8 cellular contexts compared by ENCODE assay signal in genomic region chr6:157380458-157380778, GRCh38. TPM values are rescaled to one million over a fixed set of nuclear protein-coding genes. Genes with fewer than 3 reads are reported as not detected.
DNase-seq lines count a peak whose midpoint lies in the region; ATAC-seq, FAIRE-seq and TF ChIP-seq lines count a peak whose summit lies in the region.

No MANE protein-coding gene starts in this region.

- in situ Hi-C loops in brain microvascular endothelial cell (cut with HindIII; ENCODE audit: low pct_ligation_motif_present, low sequenced_read_pairs): no loop called here

- intact Hi-C loops in upper lobe of right lung (cut with DNase I): no loop called here

- no peak for FAIRE-seq in GM12892 (lab: Jason Lieb, UNC)

- H3K27me3 Mint-ChIP-seq in memory B cell: no peaks in the 10 kb centered on the region

- H3K4me1 Mint-ChIP-seq in memory B cell: peaks cover 36% of the 10 kb centered on the region

- H3K4me1 ChIP-seq in upper lobe of right lung: peaks cover 13% of the 10 kb centered on the region

- H3K27ac Mint-ChIP-seq in memory B cell: peak overlapping the region; percentile 48

- peak overlapping the region; percentile 40 for H3K27ac ChIP-seq in brain microvascular endothelial cell
- peak overlapping the region; percentile 94 for H3K27ac ChIP-seq in upper lobe of right lung

- H3K36me3 ChIP-seq in brain microvascular endothelial cell (replicated peaks): no peaks in the 10 kb centered on the region
- no peaks in the 10 kb centered on the region for H3K36me3 ChIP-seq in upper lobe of right lung

- H3K27me3 ChIP-seq in brain microvascular endothelial cell (replicated peaks) (no peaks in the 10 kb centered on the region), upper lobe of right lung (no peaks in the 10 kb centered on the region)

- DNase-seq in AG09309 (ENCODE audit: low read depth): no peak
- peak; percentile 19 for DNase-seq in HPDE6-E6E7 (ENCODE audit: extremely low spot score)
- no peak for DNase-seq in brain microvascular endothelial cell
- DNase-seq in memory B cell (ENCODE audit: low spot score in 2 of 2): no peak
- DNase-seq in upper lobe of right lung: no peak
- no peak for DNase-seq in GM12892 (ENCODE audit: insufficient read length)
- no peak for DNase-seq in GF-D8 (lab: John Stamatoyannopoulos, UW)

- H3K4me3 ChIP-seq in AG09309 (ENCODE audit: control insufficient read depth, low read depth, low read length) (peak overlapping the region; percentile 85), brain microvascular endothelial cell (ENCODE audit: low read depth, low read length) (peak overlapping the region; percentile 79), upper lobe of right lung (peak overlapping the region; percentile 99)

- peak overlapping the region; percentile 84 for H3K4me3 Mint-ChIP-seq in memory B cell

- TF ChIP-seq CTCF in AG09309 (IDR thresholded peaks at IDR 0.05; ENCODE audit: control insufficient read depth, insufficient read depth, low read depth, low read length, missing control alignments) (no peak), brain microvascular endothelial cell (IDR thresholded peaks at IDR 0.05; ENCODE audit: low read depth, low read length, missing control alignments) (no peak), upper lobe of right lung (IDR thresholded peaks at IDR 0.05) (no peak)

- no peak for TF ChIP-seq POLR2A in GM12892 (IDR thresholded peaks at IDR 0.05; ENCODE audit: low read depth, low read length)

- H3K9me3 ChIP-seq in upper lobe of right lung: no peaks in the 10 kb centered on the region

- no peaks in the 10 kb centered on the region for H3K9me3 Mint-ChIP-seq in memory B cell

- peak; percentile 2 for ATAC-seq in GM19463 (IDR thresholded peaks at IDR 0.05; ENCODE audit: unreplicated experiment)
- ATAC-seq in memory B cell (ENCODE audit: low read depth): no peak
- no peak for ATAC-seq in upper lobe of right lung

- H3K36me3 Mint-ChIP-seq in memory B cell: peaks cover 11% of the 10 kb centered on the region

RNA-seq across cellular contexts. Expression of gene ZDHHC14, which starts 0.6 kb away (rescaled TPM):
- 12.2 TPM for total RNA-seq in upper lobe of right lung
- polyA plus RNA-seq in GM12892 (2012; ENCODE audit: missing spikeins): 0.17 TPM

RNA-seq across cellular contexts. Expression of gene TMEM242, which starts 57.1 kb away (rescaled TPM):
- 9.9 TPM for total RNA-seq in upper lobe of right lung
- 2.9 TPM for polyA plus RNA-seq in GM12892 (2012; ENCODE audit: missing spikeins)
